In the genomic region with DNA sequence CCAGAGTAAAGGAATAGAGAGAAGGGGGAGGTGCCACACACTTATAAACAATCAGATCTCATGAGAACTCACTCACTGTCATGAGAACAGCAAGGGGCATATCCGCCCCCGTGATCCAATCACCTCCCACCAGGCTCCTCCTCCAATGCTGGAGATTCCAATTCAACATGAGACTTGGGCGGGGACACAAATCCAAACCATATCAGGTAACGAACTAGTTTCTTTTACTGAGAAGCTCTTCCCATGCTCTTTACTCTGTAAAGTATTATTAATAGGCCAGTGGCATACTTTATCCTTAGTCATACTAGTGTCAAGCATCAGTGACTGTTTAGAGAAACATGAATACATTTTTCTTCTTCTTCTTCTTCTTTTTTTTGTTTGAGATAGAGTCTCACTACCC, we compare ENCODE assay signal across 2 cellular contexts.
TF ChIP-seq lines count a peak whose summit lies in the region.

No MANE protein-coding gene starts in this region.

TF ChIP-seq in SK-N-SH treated with all-trans-retinoic acid at 6 μM for 48 hours, 23 proteins besides CTCF, POLR2A, EP300 and RAD21 (continued from another document):
- TF ChIP-seq, protein P1, sequence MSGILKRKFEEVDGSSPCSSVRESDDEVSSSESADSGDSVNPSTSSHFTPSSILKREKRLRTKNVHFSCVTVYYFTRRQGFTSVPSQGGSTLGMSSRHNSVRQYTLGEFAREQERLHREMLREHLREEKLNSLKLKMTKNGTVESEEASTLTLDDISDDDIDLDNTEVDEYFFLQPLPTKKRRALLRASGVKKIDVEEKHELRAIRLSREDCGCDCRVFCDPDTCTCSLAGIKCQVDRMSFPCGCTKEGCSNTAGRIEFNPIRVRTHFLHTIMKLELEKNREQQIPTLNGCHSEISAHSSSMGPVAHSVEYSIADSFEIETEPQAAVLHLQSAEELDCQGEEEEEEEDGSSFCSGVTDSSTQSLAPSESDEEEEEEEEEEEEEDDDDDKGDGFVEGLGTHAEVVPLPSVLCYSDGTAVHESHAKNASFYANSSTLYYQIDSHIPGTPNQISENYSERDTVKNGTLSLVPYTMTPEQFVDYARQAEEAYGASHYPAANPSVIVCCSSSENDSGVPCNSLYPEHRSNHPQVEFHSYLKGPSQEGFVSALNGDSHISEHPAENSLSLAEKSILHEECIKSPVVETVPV (CRISPR knock-in tag; IDR thresholded peaks at IDR 0.05): no peak
- no peak for TF ChIP-seq ZNF565 (CRISPR knock-in tag; conservative IDR thresholded peaks at IDR 0.05; ENCODE audit: low read depth)
- no peak for TF ChIP-seq ARNTL (CRISPR knock-in tag; IDR thresholded peaks at IDR 0.05; ENCODE audit: borderline replicate concordance, low read depth)
- no peak for TF ChIP-seq GLIS3 (CRISPR knock-in tag; IDR thresholded peaks at IDR 0.05)
- no peak for TF ChIP-seq ZNF70 (CRISPR knock-in tag; IDR thresholded peaks at IDR 0.05)
- TF ChIP-seq OSR1 (CRISPR knock-in tag; IDR thresholded peaks at IDR 0.05): no peak
- TF ChIP-seq TCF4 (CRISPR knock-in tag; IDR thresholded peaks at IDR 0.05; ENCODE audit: borderline replicate concordance): no peak

TF ChIP-seq in SK-N-SH, 30 proteins besides CTCF, POLR2A, EP300 and RAD21 (continued from another document):
- TF ChIP-seq TEAD4 (IDR thresholded peaks at IDR 0.05; ENCODE audit: borderline replicate concordance, insufficient read depth) (no peak), JUND (IDR thresholded peaks at IDR 0.05) (no peak)
TF ChIP-seq in SK-N-SH: peak in this region for 0.
